23 cellular contexts compared by ENCODE assay signal in genomic region chr7:43215061-43215460, GRCh38.
"Had no signal": no experiment of that assay in that cellular context is flagged by ENCODE, and none has a peak within 500 bp of the region (broad histone marks: within the 10 kb centered on the region; RNA-seq: fewer than 3 reads in every experiment).

No MANE protein-coding gene starts in this region.

- ATAC-seq: K562, Panc1, PC-3, SK-N-SH treated with all-trans-retinoic acid at 6 μM for 48 hours had no signal

- H3K27ac ChIP-seq: KMS-11, RWPE1 had no signal

- H3K9ac ChIP-seq: KMS-11 had no signal

- H3K4me2 ChIP-seq: KMS-11 had no signal

- H3K4me1 Mint-ChIP-seq: IgD-negative memory B cell had no signal

- DNase-seq: Kasumi-1; MM.1S; NCI-H1092 treated with DMSO at 0.1 percent for 48 hours; NCI-H1436; NCI-H187; NCI-H2029; NCI-H2081 treated with DMSO at 0.1 percent for 48 hours; NCI-H2171; NCI-H226; NCI-H446; NCI-H510A; NCI-H524 treated with DMSO at 0.1 percent for 48 hours; NCI-H69; NCI-H774; NK-92 treated with Interleukin-12 subunit alpha and Interleukin-12 subunit beta, amount 100 ng/mL, for 24 hours; PC-3; SHP77 had no signal

- FAIRE-seq: K562 had no signal

- H3K4me3 ChIP-seq: K562 had no signal

- H3K27ac Mint-ChIP-seq: IgD-negative memory B cell had no signal

- H3K4me3 Mint-ChIP-seq: IgD-negative memory B cell had no signal

- H3K36me3 Mint-ChIP-seq: IgD-negative memory B cell had no signal
